In genomic region chr17:56715613-56716357, GRCh38 we compare ENCODE assay signal across 8 cellular contexts.
A peak's percentile ranks its signal among the peaks of the same experiment; 100 is the strongest.
DNase-seq lines count a peak whose midpoint lies in the region; ATAC-seq and TF ChIP-seq lines count a peak whose summit lies in the region.

No MANE protein-coding gene starts in this region.

- H3K36me3 Mint-ChIP-seq in activated naive CD8-positive, alpha-beta T cell treated with anti-CD3 and anti-CD28 coated beads for 36 hours: no peaks in the 10 kb centered on the region

- ATAC-seq in HG02759 (IDR thresholded peaks at IDR 0.05; ENCODE audit: unreplicated experiment) (peak; percentile 95), HG03108 (IDR thresholded peaks at IDR 0.05; ENCODE audit: unreplicated experiment) (no peak)

- DNase-seq in NCI-H1105 treated with DMSO at 0.1 percent for 48 hours (lab: John Stamatoyannopoulos, UW): peak; percentile 63
- DNase-seq in SKM-1 treated with dmso at 0.1 percent for 144 hours (lab: John Stamatoyannopoulos, UW; ENCODE audit: unreplicated experiment): peak; percentile 96
- DNase-seq in activated naive CD8-positive, alpha-beta T cell treated with anti-CD3 and anti-CD28 coated beads for 36 hours: peak; percentile 63
- DNase-seq in cardiac muscle cell (ENCODE audit: low read depth in 1 of 2, low spot score in 1 of 2): peak; percentile 83 to 93
- peak; percentile 45 for DNase-seq in pulmonary artery endothelial cell (ENCODE audit: low read depth, low spot score)

- TF ChIP-seq CTCF in GM12875 (IDR thresholded peaks at IDR 0.05; ENCODE audit: borderline replicate concordance, insufficient read depth, low read depth, low read length) (peak; percentile 74), cardiac muscle cell (IDR thresholded peaks at IDR 0.05; ENCODE audit: low read depth, low read length) (peak; percentile 87)

- no peaks in the 10 kb centered on the region for H3K27me3 ChIP-seq in cardiac muscle cell

- no peak overlapping the region for H3K27ac ChIP-seq in cardiac muscle cell

- H3K27me3 Mint-ChIP-seq in activated naive CD8-positive, alpha-beta T cell treated with anti-CD3 and anti-CD28 coated beads for 36 hours: no peaks in the 10 kb centered on the region

- H3K4me3 ChIP-seq in GM12875 (ENCODE audit: low read depth, low read length) (no peak overlapping the region), cardiac muscle cell (no peak overlapping the region)

- H3K4me1 Mint-ChIP-seq in activated naive CD8-positive, alpha-beta T cell treated with anti-CD3 and anti-CD28 coated beads for 36 hours: no peaks in the 10 kb centered on the region

- no peak overlapping the region for H3K4me3 Mint-ChIP-seq in activated naive CD8-positive, alpha-beta T cell treated with anti-CD3 and anti-CD28 coated beads for 36 hours

- no peaks in the 10 kb centered on the region for H3K4me1 ChIP-seq in cardiac muscle cell (ENCODE audit: low read depth)

- H3K36me3 ChIP-seq in cardiac muscle cell: no peaks in the 10 kb centered on the region

- H3K27ac Mint-ChIP-seq in activated naive CD8-positive, alpha-beta T cell treated with anti-CD3 and anti-CD28 coated beads for 36 hours: no peak overlapping the region

- H3K9me3 Mint-ChIP-seq in activated naive CD8-positive, alpha-beta T cell treated with anti-CD3 and anti-CD28 coated beads for 36 hours: no peaks in the 10 kb centered on the region

- no peaks in the 10 kb centered on the region for H3K9me3 ChIP-seq in cardiac muscle cell (ENCODE audit: low read depth)

Comparison
In these comparisons a context has a peak if more than half of its experiments do, and no peak if none do; other contexts are left out.
1. DNase-seq: peak in every context shown above with its lines; median percentile 96 in SKM-1 treated with dmso at 0.1 percent for 144 hours; 88 in cardiac muscle cell; 63 in NCI-H1105 treated with DMSO at 0.1 percent for 48 hours; 63 in activated naive CD8-positive, alpha-beta T cell treated with anti-CD3 and anti-CD28 coated beads for 36 hours; 45 in pulmonary artery endothelial cell.